In genomic region chr12:57476162-57476992, GRCh38 we compare ENCODE assay signal across 9 cellular contexts. TPM values are rescaled to one million over a fixed set of nuclear protein-coding genes. Genes with fewer than 3 reads are reported as not detected.
DNase-seq lines count a peak whose midpoint lies in the region; ATAC-seq, FAIRE-seq and TF ChIP-seq lines count a peak whose summit lies in the region.
"Had no signal": no experiment of that assay in that cellular context is flagged by ENCODE, and none has a peak within 500 bp of the region (broad histone marks: within the 10 kb centered on the region; RNA-seq: fewer than 3 reads in every experiment).

No MANE protein-coding gene starts in this region.

- H3K4me2 ChIP-seq in SK-N-SH = peak overlapping the region; percentile 82
- peak overlapping the region; percentile 99 for H3K4me2 ChIP-seq in GM12878 (ENCODE audit: control insufficient read depth, insufficient read depth)
- peak overlapping the region; percentile 59 for H3K4me2 ChIP-seq in mesendoderm (ENCODE audit: low read length)

- H4K5ac ChIP-seq in mesendoderm (ENCODE audit: low read length) = no peak overlapping the region

- CTCF ChIA-PET in SK-N-SH (lab: Yijun Ruan, JAX) = interaction anchor here (1.1 to 4.8 kb wide), 4 partner anchors 9 to 155 kb away, joined by 3 to 67 read pairs (median 3); partner anchors contain the start of gene GLI1
- CTCF ChIA-PET in GM12878 (lab: Yijun Ruan, JAX) = interaction anchor here (0.6 to 8.1 kb wide), 16 partner anchors 10 to 840 kb away, joined by 3 to 114 read pairs (median 4); partner anchors contain the start of genes DDIT3, GLI1 and INHBE

- no peak overlapping the region for H2BK5ac ChIP-seq in mesendoderm (ENCODE audit: low read length)

- peak; percentile 62 for ATAC-seq in GM12878
- ATAC-seq in HG03045 (IDR thresholded peaks at IDR 0.05; ENCODE audit: unreplicated experiment) = no peak

- no peak for TF ChIP-seq RAD21 in SK-N-SH (IDR thresholded peaks at IDR 0.05; ENCODE audit: low read length)
- peak; percentile 43 for TF ChIP-seq RAD21 in GM12878 (IDR thresholded peaks at IDR 0.05; ENCODE audit: insufficient read depth, low read depth, low read length)

- H3K18ac ChIP-seq in mesendoderm (ENCODE audit: low read length) = no peak overlapping the region

- no peak overlapping the region for H3K9ac ChIP-seq in SK-N-SH
- H3K9ac ChIP-seq in GM12878 (ENCODE audit: control insufficient read depth, insufficient read depth, low read length) = peak overlapping the region; percentile 74
- no peak overlapping the region for H3K9ac ChIP-seq in mesendoderm (ENCODE audit: low read length)

- H3K4ac ChIP-seq in mesendoderm (ENCODE audit: low read depth, low read length) = no peak overlapping the region

- H3K36me3 ChIP-seq in SK-N-SH (replicated peaks in 1 of 2; ENCODE audit: control insufficient read depth in 1 of 2, insufficient read depth in 2 of 2, low read length in 1 of 2) = no peaks in the 10 kb centered on the region
- peaks cover 1 to 25% of the 10 kb centered on the region in 2 experiments for H3K36me3 ChIP-seq in GM12878 (ENCODE audit: control insufficient read depth in 2 of 2, insufficient read depth in 2 of 2, low read length in 1 of 2)
- H3K36me3 ChIP-seq in mesendoderm (ENCODE audit: control insufficient read depth, insufficient read depth, low read length) = no peaks in the 10 kb centered on the region

- no peak overlapping the region for H2BK15ac ChIP-seq in mesendoderm (replicated peaks; ENCODE audit: low read depth)

- H3K9me2 ChIP-seq in SK-N-SH = no peaks in the 10 kb centered on the region

- SMC1A ChIA-PET in GM12878 (lab: Charles Lee; ENCODE audit: uncharacterized antibody, unreplicated experiment) = interaction anchor here (0.6 to 2.2 kb wide), 9 partner anchors 10 to 158 kb away, joined by 3 to 18 read pairs (median 8); partner anchors contain the start of genes DCTN2, DDIT3 and GLI1

- H3K4me1 ChIP-seq in SK-N-SH (ENCODE audit: control insufficient read depth in 1 of 2, insufficient read depth in 2 of 2, low read depth in 1 of 2, low read length in 1 of 2) (peaks cover 0 to 10% of the 10 kb centered on the region in 2 experiments; a peak in 3 of 4 replicates), GM12878 (ENCODE audit: control insufficient read depth, insufficient read depth, low read length) (peaks cover 34% of the 10 kb centered on the region), mesendoderm (ENCODE audit: control insufficient read depth, low read depth, low read length) (peaks cover 8% of the 10 kb centered on the region)

- H4K20me1 ChIP-seq in SK-N-SH (ENCODE audit: insufficient read depth) = no peaks in the 10 kb centered on the region
- H4K20me1 ChIP-seq in GM12878 (ENCODE audit: control insufficient read depth, insufficient read depth) = no peaks in the 10 kb centered on the region

- H3F3A ChIP-seq in SK-N-SH (replicated peaks; ENCODE audit: insufficient read depth) = no peaks in the 10 kb centered on the region

- POLR2A ChIA-PET in SK-N-SH (lab: Yijun Ruan, JAX) (interaction anchor here (1.3 kb wide), 1 partner anchor 43 kb away, joined by 6 read pairs; the partner anchor contains the start of gene DDIT3), GM12878 (lab: Charles Lee) (interaction anchor here (0.6 to 2.5 kb wide), 10 partner anchors 9 to 247 kb away, joined by 3 to 16 read pairs (median 8); partner anchors contain the start of genes DCTN2, DDIT3, INHBE and SHMT2)

- no peaks in the 10 kb centered on the region for H3K79me2 ChIP-seq in SK-N-SH (ENCODE audit: insufficient read depth)
- H3K79me2 ChIP-seq in GM12878 (ENCODE audit: control insufficient read depth, insufficient read depth, low read length) = peaks cover 44% of the 10 kb centered on the region
- no peaks in the 10 kb centered on the region for H3K79me2 ChIP-seq in mesendoderm (ENCODE audit: control insufficient read depth, insufficient read depth, low read length)

- TF ChIP-seq EP300 in SK-N-SH (IDR thresholded peaks at IDR 0.05; ENCODE audit: borderline replicate concordance in 1 of 2, low read depth in 1 of 2, low read length in 1 of 2) (no peak), GM12878 (IDR thresholded peaks at IDR 0.05; ENCODE audit: borderline replicate concordance in 1 of 2, control insufficient read depth in 1 of 2, low read depth in 2 of 2, low read length in 2 of 2) (no peak)

- peak; percentile 73 for TF ChIP-seq POLR2A in GM12878 (IDR thresholded peaks at IDR 0.05; ENCODE audit: low read depth, low read length)

- TF ChIP-seq CTCF in SK-N-SH (IDR thresholded peaks at IDR 0.05) = peak; percentile 32
- peak; percentile 48 to 81 (median 72) for TF ChIP-seq CTCF in GM12878 (IDR thresholded peaks at IDR 0.05 in 2 of 3, conservative IDR thresholded peaks at IDR 0.05 in 1 of 3; ENCODE audit: control insufficient read depth in 2 of 3, extremely low read depth in 1 of 3, insufficient read depth in 1 of 3, low read depth in 3 of 3, low read length in 3 of 3)

- H3K27me3 ChIP-seq in SK-N-SH (ENCODE audit: insufficient read depth) (peaks cover 53% of the 10 kb centered on the region), GM12878 (replicated peaks in 1 of 2; ENCODE audit: control insufficient read depth in 2 of 2, insufficient read depth in 2 of 2, low read length in 1 of 2) (no peaks in the 10 kb centered on the region), mesendoderm (ENCODE audit: insufficient read depth, low read length, poor library complexity) (peaks cover 25% of the 10 kb centered on the region)

- peak overlapping the region; percentile 58 for H3K56ac ChIP-seq in mesendoderm (ENCODE audit: low read length)

- no peak overlapping the region for H2AFZ ChIP-seq in SK-N-SH (ENCODE audit: low read depth)
- peak overlapping the region; percentile 80 for H2AFZ ChIP-seq in GM12878 (ENCODE audit: control insufficient read depth, low read depth, low read length)

- RAD21 ChIA-PET in GM12878 (lab: Charles Lee; ENCODE audit: unreplicated experiment) = interaction anchor here (0.6 to 2.0 kb wide), 10 partner anchors 11 to 1659 kb away, joined by 3 to 15 read pairs (median 4); partner anchors contain the start of genes DDIT3, GLI1, INHBE and MARS1

- H3K23ac ChIP-seq in mesendoderm (ENCODE audit: low read length) = no peak overlapping the region

- H3K27ac ChIP-seq in SK-N-SH (ENCODE audit: low read depth in 2 of 2, low read length in 1 of 2) (no peak overlapping the region), GM12878 (ENCODE audit: control insufficient read depth, insufficient read depth) (peak overlapping the region; percentile 85), mesendoderm (ENCODE audit: low read depth, low read length) (no peak overlapping the region)

- intact Hi-C loops in GM12878 (cut with micrococcal nuclease; ENCODE audit: unreplicated experiment) = loop anchor here (5.0 to 10.0 kb wide), 2 partner anchors 46 to 278 kb away; partner anchors contain the start of genes CDK4, DDIT3, MARCHF9 and MBD6

- H3K4me3 ChIP-seq in SK-N-SH (ENCODE audit: low read depth in 2 of 2, low read length in 1 of 2) (peak overlapping the region; percentile 33 to 41; a peak in 3 of 4 replicates), GM12878 (peak overlapping the region; percentile 92), mesendoderm (ENCODE audit: low read length) (no peak overlapping the region)

- FAIRE-seq in GM12878 (lab: Jason Lieb, UNC) = no peak
- FAIRE-seq: colon had no signal

- H3K79me1 ChIP-seq in mesendoderm (ENCODE audit: low read length) = no peaks in the 10 kb centered on the region

- no peak overlapping the region for H2BK120ac ChIP-seq in mesendoderm (ENCODE audit: low read depth, low read length)

- no TSS peak for BruUV-seq in GM12878 (replicated peaks; lab: Mats Ljungman, UMichigan)

- in situ Hi-C loops in GM12878 (cut with MboI) = no loop called here

- WGBS in SK-N-SH (ENCODE audit: low lambda C conversion rate) = 47% methylated on average over 28 of the region's 29 CpGs
- under 1% methylated on average over 29 of the region's 29 CpGs for WGBS in GM12878 (ENCODE audit: insufficient coverage, insufficient replicate concordance, low lambda C conversion rate, missing lambda C conversion rate)
- no CpG with 5 or more reads among the region's 29 CpGs for WGBS in mesendoderm (ENCODE audit: extremely low coverage, insufficient coverage, low lambda C conversion rate)

- H4K8ac ChIP-seq in mesendoderm (ENCODE audit: low read depth, low read length) = no peak overlapping the region

- no peak overlapping the region for H2AK5ac ChIP-seq in mesendoderm (ENCODE audit: low read length)

- H3K9me3 ChIP-seq in SK-N-SH = no peaks in the 10 kb centered on the region
- H3K9me3 ChIP-seq in GM12878 (replicated peaks; ENCODE audit: control insufficient read depth, insufficient read depth, low read length) = no peaks in the 10 kb centered on the region

- DNase-seq in NOMO-1 treated with DMSO at 0.1 percent for 48 hours (lab: John Stamatoyannopoulos, UW; ENCODE audit: unreplicated experiment) = peak; percentile 24
- no peak for DNase-seq in NOMO-1 treated with dmso at 0.1 percent for 144 hours (lab: John Stamatoyannopoulos, UW; ENCODE audit: unreplicated experiment)
- DNase-seq in SK-N-SH = no peak
- DNase-seq in GM12878 (ENCODE audit: low read depth, low spot score) = no peak
- DNase-seq in mesendoderm = no peak
- DNase-seq in stimulated activated naive CD4-positive, alpha-beta T cell treated with Interleukin-2 at 50 U/mL for 16 hours (lab: John Stamatoyannopoulos, UW) = peak; percentile 73
- no peak for DNase-seq in H4 (ENCODE audit: low spot score)

RNA-seq across cellular contexts. Expression of gene ARHGAP9, which starts 3.3 kb away (rescaled TPM):
- 0.66 and 1.0 TPM in 2 replicates for polyA plus RNA-seq in SK-N-SH (2012; rRNA removed)
- polyA plus RNA-seq in SK-N-SH (2012; cell fraction: cytosol; rRNA removed) = 0.14 and 0.50 TPM in 2 replicates
- 2.3 and 4.5 TPM in 2 replicates for polyA plus RNA-seq in SK-N-SH (2012; cell fraction: nucleus; rRNA removed)
- 37.8 and 38.9 TPM in 2 replicates for total RNA-seq in GM12878 (2013; cell fraction: nucleolus; rRNA removed)
- 78.1 and 79.8 TPM in 2 replicates for total RNA-seq in GM12878 (2014; rRNA removed)
- 47.3 and 51.7 TPM in 2 replicates for total RNA-seq in GM12878 (2014; rRNA removed; fragmentation: Illumina TruSeq; extraction: Trizol)
- total RNA-seq in GM12878 (2021) = 101 and 102 TPM in 2 replicates
- 72.3 TPM for polyA plus RNA-seq in GM12878 (2011; ENCODE audit: low read depth)
- polyA plus RNA-seq in GM12878 (2011; rRNA removed) = 42.5 and 68.9 TPM in 2 replicates
- 45.6 and 45.9 TPM in 2 replicates for polyA plus RNA-seq in GM12878 (2011; cell fraction: cytosol; rRNA removed)
- 245 and 345 TPM in 2 replicates for polyA plus RNA-seq in GM12878 (2011; cell fraction: nucleus; rRNA removed)
- 80.4 and 88.1 TPM in 2 replicates for polyA plus RNA-seq in GM12878 (2012)
- polyA plus RNA-seq in GM12878 (2014; fragmentation: Illumina TruSeq; extraction: Trizol) = 63.7 and 89.0 TPM in 2 replicates
- 10 to 100 TPM; 19.5 to 75.6 TPM for polyA plus RNA-seq in GM12878 (2014; fragmentation: Nextera tagmentation; extraction: Ambion mirVana)
- 98.7 and 106 TPM in 2 replicates for polyA plus RNA-seq in GM12878 (2014; rRNA removed)
- polyA plus RNA-seq in GM12878 (2016; fragmentation: Nextera tagmentation; extraction: Ambion mirVana) = 10 to 100 TPM; 71.1 to 81.3 TPM
- polyA minus RNA-seq in GM12878 (2011; rRNA and poly(A)+ RNA removed) = 24.9 and 34.8 TPM in 2 replicates
- 20.1 and 23.3 TPM in 2 replicates for polyA minus RNA-seq in GM12878 (2011; cell fraction: cytosol; rRNA and poly(A)+ RNA removed)
- 35.5 and 59.9 TPM in 2 replicates for polyA minus RNA-seq in GM12878 (2011; cell fraction: nucleus; rRNA and poly(A)+ RNA removed)
- 2.5 TPM for polyA plus RNA-seq in mesendoderm (2013, experiment 1 of 2)
- polyA plus RNA-seq in mesendoderm (2013, experiment 2 of 2) = 3.9 TPM
- not detected in 2 replicates for total RNA-seq in H4 (2014; rRNA removed; shearing (Covaris generic))

RNA-seq across cellular contexts. Expression of gene MARS1, which starts 11.5 kb away (rescaled TPM):
- polyA plus RNA-seq in SK-N-SH (2012; rRNA removed) (158 and 193 TPM in 2 replicates), GM12878 (2011; rRNA removed) (61.9 and 108 TPM in 2 replicates), GM12878 (2014; fragmentation: Illumina TruSeq; extraction: Trizol) (161 and 221 TPM in 2 replicates), GM12878 (2014; fragmentation: Nextera tagmentation; extraction: Ambion mirVana) (100 to 1,000 TPM in 1 of 2 experiments, 10 to 100 TPM in 1; 72.3 to 129 TPM), GM12878 (2014; rRNA removed) (137 and 156 TPM in 2 replicates), GM12878 (2016; fragmentation: Nextera tagmentation; extraction: Ambion mirVana) (100 to 1,000 TPM; 255 to 270 TPM)
- polyA plus RNA-seq in SK-N-SH (2012; cell fraction: cytosol; rRNA removed) = 85.9 and 105 TPM in 2 replicates
- polyA plus RNA-seq in SK-N-SH (2012; cell fraction: nucleus; rRNA removed) = 685 and 718 TPM in 2 replicates
- total RNA-seq in GM12878 (2013; cell fraction: nucleolus; rRNA removed) = 122 and 126 TPM in 2 replicates
- total RNA-seq in GM12878 (2014; rRNA removed) (138 and 155 TPM in 2 replicates), GM12878 (2014; rRNA removed; fragmentation: Illumina TruSeq; extraction: Trizol) (132 and 151 TPM in 2 replicates), GM12878 (2021) (208 and 212 TPM in 2 replicates)
- 84.1 TPM for polyA plus RNA-seq in GM12878 (2011; ENCODE audit: low read depth)
- 94.9 and 95.4 TPM in 2 replicates for polyA plus RNA-seq in GM12878 (2011; cell fraction: cytosol; rRNA removed)
- 477 and 501 TPM in 2 replicates for polyA plus RNA-seq in GM12878 (2011; cell fraction: nucleus; rRNA removed)
- 85.5 and 109 TPM in 2 replicates for polyA plus RNA-seq in GM12878 (2012)
- 108 and 144 TPM in 2 replicates for polyA minus RNA-seq in GM12878 (2011; rRNA and poly(A)+ RNA removed)
- polyA minus RNA-seq in GM12878 (2011; cell fraction: cytosol; rRNA and poly(A)+ RNA removed) = 46.5 and 52.1 TPM in 2 replicates
- 102 and 181 TPM in 2 replicates for polyA minus RNA-seq in GM12878 (2011; cell fraction: nucleus; rRNA and poly(A)+ RNA removed)
- polyA plus RNA-seq in mesendoderm (2013, experiment 1 of 2) = 723 TPM
- 704 TPM for polyA plus RNA-seq in mesendoderm (2013, experiment 2 of 2)
- total RNA-seq in H4 (2014; rRNA removed; shearing (Covaris generic)) = 118 and 121 TPM in 2 replicates

RNA-seq across cellular contexts. Expression of gene GLI1, which starts 16.8 kb away (rescaled TPM):
- 0.67 and 0.90 TPM in 2 replicates for polyA plus RNA-seq in SK-N-SH (2012; rRNA removed)
- polyA plus RNA-seq in SK-N-SH (2012; cell fraction: cytosol; rRNA removed) = 0.26 and 0.33 TPM in 2 replicates
- polyA plus RNA-seq in SK-N-SH (2012; cell fraction: nucleus; rRNA removed) = 2.6 and 2.8 TPM in 2 replicates
- total RNA-seq in GM12878 (2013; cell fraction: nucleolus; rRNA removed) = 0.51 and 0.69 TPM in 2 replicates
- 0.71 and 1.0 TPM in 2 replicates for total RNA-seq in GM12878 (2014; rRNA removed)
- 0.31 and 0.32 TPM in 2 replicates for total RNA-seq in GM12878 (2014; rRNA removed; fragmentation: Illumina TruSeq; extraction: Trizol)
- total RNA-seq in GM12878 (2021) = 1.1 and 1.2 TPM in 2 replicates
- polyA plus RNA-seq in GM12878 (2011; ENCODE audit: low read depth) = 0.33 TPM
- 0.97 and 1.2 TPM in 2 replicates for polyA plus RNA-seq in GM12878 (2011; rRNA removed)
- polyA plus RNA-seq in GM12878 (2011; cell fraction: cytosol; rRNA removed) = 0.96 and 1.5 TPM in 2 replicates
- 4.4 and 6.4 TPM in 2 replicates for polyA plus RNA-seq in GM12878 (2011; cell fraction: nucleus; rRNA removed)
- polyA plus RNA-seq in GM12878 (2012) = 0.19 and 0.28 TPM in 2 replicates
- 0.32 and 0.79 TPM in 2 replicates for polyA plus RNA-seq in GM12878 (2014; fragmentation: Illumina TruSeq; extraction: Trizol)
- under 1 TPM; 0.32 to 0.46 TPM for polyA plus RNA-seq in GM12878 (2014; fragmentation: Nextera tagmentation; extraction: Ambion mirVana)
- polyA plus RNA-seq in GM12878 (2014; rRNA removed) = 0.53 and 1.4 TPM in 2 replicates
- under 1 TPM; 0.27 to 0.82 TPM for polyA plus RNA-seq in GM12878 (2016; fragmentation: Nextera tagmentation; extraction: Ambion mirVana)
- 0.98 and 1.5 TPM in 2 replicates for polyA minus RNA-seq in GM12878 (2011; rRNA and poly(A)+ RNA removed)
- 0.31 TPM in 1 of 2 replicates, not detected in the other for polyA minus RNA-seq in GM12878 (2011; cell fraction: cytosol; rRNA and poly(A)+ RNA removed)
- polyA minus RNA-seq in GM12878 (2011; cell fraction: nucleus; rRNA and poly(A)+ RNA removed) = 0.38 and 0.97 TPM in 2 replicates
- 5.8 TPM for polyA plus RNA-seq in mesendoderm (2013, experiment 1 of 2)
- polyA plus RNA-seq in mesendoderm (2013, experiment 2 of 2) = 7.3 TPM
- total RNA-seq in H4 (2014; rRNA removed; shearing (Covaris generic)) = 5.7 and 6.3 TPM in 2 replicates

RNA-seq across cellular contexts. Expression of gene INHBE, which starts 21.3 kb away (rescaled TPM):
- 0.03 and 0.08 TPM in 2 replicates for polyA plus RNA-seq in SK-N-SH (2012; rRNA removed)
- polyA plus RNA-seq in SK-N-SH (2012; cell fraction: cytosol; rRNA removed) = 0.01 and 0.07 TPM in 2 replicates
- 0.13 and 0.58 TPM in 2 replicates for polyA plus RNA-seq in SK-N-SH (2012; cell fraction: nucleus; rRNA removed)
- 0.79 and 1.3 TPM in 2 replicates for total RNA-seq in GM12878 (2013; cell fraction: nucleolus; rRNA removed)
- total RNA-seq in GM12878 (2014; rRNA removed) = 0.51 and 1.5 TPM in 2 replicates
- total RNA-seq in GM12878 (2014; rRNA removed; fragmentation: Illumina TruSeq; extraction: Trizol) = 0.36 and 0.78 TPM in 2 replicates
- 0.64 and 0.77 TPM in 2 replicates for total RNA-seq in GM12878 (2021)
- 0.16 TPM for polyA plus RNA-seq in GM12878 (2011; ENCODE audit: low read depth)
- 2.2 and 2.5 TPM in 2 replicates for polyA plus RNA-seq in GM12878 (2011; rRNA removed)
- 3.1 and 4.4 TPM in 2 replicates for polyA plus RNA-seq in GM12878 (2011; cell fraction: cytosol; rRNA removed)
- polyA plus RNA-seq in GM12878 (2011; cell fraction: nucleus; rRNA removed) = 1.3 and 1.9 TPM in 2 replicates
- 0.12 and 0.73 TPM in 2 replicates for polyA plus RNA-seq in GM12878 (2012)
- polyA plus RNA-seq in GM12878 (2014; fragmentation: Illumina TruSeq; extraction: Trizol) = 0.38 and 0.70 TPM in 2 replicates
- polyA plus RNA-seq in GM12878 (2014; fragmentation: Nextera tagmentation; extraction: Ambion mirVana) = under 1 TPM; 0.13 to 0.18 TPM
- polyA plus RNA-seq in GM12878 (2014; rRNA removed) = 0.58 and 1.9 TPM in 2 replicates
- under 1 TPM; 0.09 to 0.14 TPM for polyA plus RNA-seq in GM12878 (2016; fragmentation: Nextera tagmentation; extraction: Ambion mirVana)
- 2.8 and 6.2 TPM in 2 replicates for polyA minus RNA-seq in GM12878 (2011; rRNA and poly(A)+ RNA removed)
- polyA minus RNA-seq in GM12878 (2011; cell fraction: cytosol; rRNA and poly(A)+ RNA removed) = 1.6 and 2.0 TPM in 2 replicates
- polyA minus RNA-seq in GM12878 (2011; cell fraction: nucleus; rRNA and poly(A)+ RNA removed) = 3.5 and 6.3 TPM in 2 replicates
- 10.2 TPM for polyA plus RNA-seq in mesendoderm (2013, experiment 1 of 2)
- 10.8 TPM for polyA plus RNA-seq in mesendoderm (2013, experiment 2 of 2)
- total RNA-seq in H4 (2014; rRNA removed; shearing (Covaris generic)) = 16.1 and 24.8 TPM in 2 replicates

RNA-seq across cellular contexts. Expression of gene INHBC, which starts 41.8 kb away (rescaled TPM):
- polyA plus RNA-seq in SK-N-SH (2012; rRNA removed) (0.08 and 0.10 TPM in 2 replicates), GM12878 (2011; rRNA removed) (0.10 TPM in 2 replicates), GM12878 (2014; fragmentation: Illumina TruSeq; extraction: Trizol) (0.14 and 0.22 TPM in 2 replicates), GM12878 (2014; fragmentation: Nextera tagmentation; extraction: Ambion mirVana) (under 1 TPM in 1 of 2 experiments, not detected in 1; 0.04 TPM), GM12878 (2014; rRNA removed) (0.14 and 0.22 TPM in 2 replicates), GM12878 (2016; fragmentation: Nextera tagmentation; extraction: Ambion mirVana) (not detected)
- polyA plus RNA-seq in SK-N-SH (2012; cell fraction: cytosol; rRNA removed) = 0.04 and 0.05 TPM in 2 replicates
- 0.02 TPM in 1 of 2 replicates, not detected in the other for polyA plus RNA-seq in SK-N-SH (2012; cell fraction: nucleus; rRNA removed)
- 0.39 TPM in 1 of 2 replicates, not detected in the other for total RNA-seq in GM12878 (2013; cell fraction: nucleolus; rRNA removed)
- total RNA-seq in GM12878 (2014; rRNA removed) (not detected in 2 replicates), GM12878 (2014; rRNA removed; fragmentation: Illumina TruSeq; extraction: Trizol) (not detected in 2 replicates), GM12878 (2021) (0.13 and 0.16 TPM in 2 replicates)
- 0.12 TPM for polyA plus RNA-seq in GM12878 (2011; ENCODE audit: low read depth)
- polyA plus RNA-seq in GM12878 (2011; cell fraction: cytosol; rRNA removed) = 0.13 and 0.24 TPM in 2 replicates
- 0.16 TPM in 2 replicates for polyA plus RNA-seq in GM12878 (2011; cell fraction: nucleus; rRNA removed)
- 0.12 and 0.17 TPM in 2 replicates for polyA plus RNA-seq in GM12878 (2012)
- 0.22 TPM in 1 of 2 replicates, not detected in the other for polyA minus RNA-seq in GM12878 (2011; rRNA and poly(A)+ RNA removed)
- polyA minus RNA-seq in GM12878 (2011; cell fraction: cytosol; rRNA and poly(A)+ RNA removed) = not detected in 2 replicates
- 0.24 and 0.57 TPM in 2 replicates for polyA minus RNA-seq in GM12878 (2011; cell fraction: nucleus; rRNA and poly(A)+ RNA removed)
- 0.04 TPM for polyA plus RNA-seq in mesendoderm (2013, experiment 1 of 2)
- polyA plus RNA-seq in mesendoderm (2013, experiment 2 of 2) = 0.06 TPM
- total RNA-seq in H4 (2014; rRNA removed; shearing (Covaris generic)) = not detected in 2 replicates

Comparison
In these comparisons a context has a peak if more than half of its experiments do, and no peak if none do; other contexts are left out.
1. DNase-seq: peak in NOMO-1 treated with DMSO at 0.1 percent for 48 hours (single experiment) and stimulated activated naive CD4-positive, alpha-beta T cell treated with Interleukin-2 at 50 U/mL for 16 hours (single experiment); none in NOMO-1 treated with dmso at 0.1 percent for 144 hours (single experiment), SK-N-SH (single experiment), GM12878 (single experiment), mesendoderm (single experiment) and H4 (single experiment).
2. RNA of gene ARHGAP9, which starts 3.3 kb away (total RNA-seq): 37.8 to 102 TPM in GM12878; not detected in H4; every median in the first group is over 10 times any median in the second.
3. Peak in every context shown above with its lines, with median percentiles within 50 percentile points of each other: H3K4me2 ChIP-seq.